ENCODE assay signal across 8 cellular contexts in the genomic region with DNA sequence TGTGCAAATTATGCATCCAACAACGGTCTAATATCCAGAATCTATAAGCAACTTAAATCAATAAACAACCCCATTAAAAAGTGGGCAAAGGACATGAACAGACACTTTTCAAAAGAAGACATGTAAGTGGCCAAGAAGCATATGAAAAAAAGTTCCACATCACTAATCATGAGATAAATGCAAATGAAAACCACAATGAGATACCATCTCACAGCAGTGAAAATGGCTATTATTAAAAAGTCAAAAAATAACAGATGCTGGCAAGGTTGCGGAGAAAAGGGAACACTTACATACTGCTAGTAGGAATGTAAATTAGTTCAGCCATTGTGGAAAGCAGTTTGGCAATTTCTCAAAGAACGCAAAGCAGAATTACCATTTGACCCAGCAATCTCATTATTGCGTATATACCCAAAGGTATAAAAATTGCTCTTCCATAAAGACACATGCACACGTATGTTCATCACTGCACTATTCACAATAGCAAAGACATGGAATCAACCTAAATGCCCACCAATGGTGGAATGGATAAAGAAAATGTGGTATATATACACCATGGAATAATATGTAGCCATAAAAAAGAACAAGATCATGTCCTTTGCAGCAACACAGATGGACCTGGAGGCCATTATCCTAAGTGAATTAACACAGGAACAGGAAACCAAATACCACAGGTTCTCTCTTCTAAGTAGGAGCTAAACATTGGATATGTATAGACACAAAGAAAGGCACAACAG. TPM values are rescaled to one million over a fixed set of nuclear protein-coding genes. Genes with fewer than 3 reads are reported as not detected.
DNase-seq lines count a peak whose midpoint lies in the region; ATAC-seq, FAIRE-seq and TF ChIP-seq lines count a peak whose summit lies in the region.
"Not testable (repeated sequence)": the region's sequence is repeated elsewhere in the genome, so short reads cannot be mapped to it uniquely, and the experiment has no call there.

No MANE protein-coding gene starts in this region.

- peaks cover 17% of the 10 kb centered on the region for H3K4me1 ChIP-seq in ACC112 (ENCODE audit: control insufficient read depth, insufficient read depth, low read length, unreplicated experiment)
- H3K4me1 ChIP-seq in RWPE2 (ENCODE audit: insufficient read depth, poor library complexity, severe bottlenecking): peaks cover 23% of the 10 kb centered on the region

- peaks cover 35% of the 10 kb centered on the region for H3K4me1 Mint-ChIP-seq in memory B cell
- not testable (repeated sequence) for H3K4me1 Mint-ChIP-seq in type B pancreatic cell (ENCODE audit: unreplicated experiment)

- H3K79me2 ChIP-seq in ACC112 (ENCODE audit: control insufficient read depth, insufficient read depth, low read length, unreplicated experiment): peaks cover 65% of the 10 kb centered on the region

- not testable (repeated sequence) for H3K27me3 ChIP-seq in ACC112 (ENCODE audit: insufficient read depth, low read length); RWPE2 (ENCODE audit: insufficient read depth, poor library complexity, severe bottlenecking)

- H3K27ac ChIP-seq in ACC112 (ENCODE audit: low read depth, low read length) (peak overlapping the region; percentile 99), RWPE2 (ENCODE audit: poor library complexity, severe bottlenecking) (peak overlapping the region; percentile 84), epithelial cell of prostate (peak overlapping the region; percentile 91)

- not testable (repeated sequence) for TF ChIP-seq CTCF in RWPE2 (IDR thresholded peaks at IDR 0.05; ENCODE audit: poor library complexity, severe bottlenecking); type B pancreatic cell (conservative IDR thresholded peaks at IDR 0.05)

- not testable (repeated sequence) for H3K4me3 ChIP-seq in ACC112 (ENCODE audit: low read depth, low read length); RWPE2 (ENCODE audit: severe bottlenecking)

- not testable (repeated sequence) for H3K9me3 ChIP-seq in RWPE2 (ENCODE audit: severe bottlenecking)

- not testable (repeated sequence) for ATAC-seq in RWPE2 (ENCODE audit: low read depth)
- peak; percentile 31 for ATAC-seq in memory B cell (ENCODE audit: low read depth)

- not testable (repeated sequence) for DNase-seq in GM19239 (ENCODE audit: insufficient read length, low spot score); RWPE2 (ENCODE audit: low spot score); epithelial cell of prostate (ENCODE audit: low read depth, low spot score); memory B cell (ENCODE audit: low spot score in 2 of 2); type B pancreatic cell (ENCODE audit: extremely low spot score, unreplicated experiment)
- DNase-seq in M059J (ENCODE audit: low read depth) (peak; percentile 69), astrocyte of the hippocampus (ENCODE audit: low read depth, low spot score) (peak; percentile 43)

- H3K36me3 ChIP-seq in ACC112 (ENCODE audit: insufficient read depth, low read length): peaks cover 11% of the 10 kb centered on the region; the same call in 1 of the 2 replicates
- H3K36me3 ChIP-seq in RWPE2 (ENCODE audit: low read depth): peaks cover 15% of the 10 kb centered on the region

- peak; percentile 37 for FAIRE-seq in GM19239 (lab: Jason Lieb, UNC)

- not testable (repeated sequence) for H3K27me3 Mint-ChIP-seq in memory B cell, type B pancreatic cell

- H3K36me3 Mint-ChIP-seq in memory B cell (peaks cover 36% of the 10 kb centered on the region), type B pancreatic cell (peaks cover 34% of the 10 kb centered on the region)

- H3K27ac Mint-ChIP-seq in memory B cell: peak overlapping the region; percentile 58
- H3K27ac Mint-ChIP-seq in type B pancreatic cell: peak overlapping the region; percentile 93

- H2AFZ ChIP-seq in ACC112 (ENCODE audit: low read length, unreplicated experiment): not testable (repeated sequence)

- not testable (repeated sequence) for H3K4me3 Mint-ChIP-seq in memory B cell, type B pancreatic cell

- H3K9me3 Mint-ChIP-seq in memory B cell: peaks cover 12% of the 10 kb centered on the region
- H3K9me3 Mint-ChIP-seq in type B pancreatic cell: peaks cover 26% of the 10 kb centered on the region

RNA-seq across cellular contexts. Expression of gene COA1, which starts 55.9 kb away (rescaled TPM):
- 102 and 109 TPM in 2 replicates for total RNA-seq in M059J (2014; rRNA removed; shearing (Covaris generic))
- total RNA-seq in type B pancreatic cell (ENCODE audit: low replicate concordance): 49.8 and 75.3 TPM in 2 replicates
